Comparison of ENCODE assay signal across 8 cellular contexts in genomic region chr2:218400167-218400929, GRCh38. TPM values are rescaled to one million over a fixed set of nuclear protein-coding genes. Genes with fewer than 3 reads are reported as not detected.
DNase-seq lines count a peak whose midpoint lies in the region; ATAC-seq and TF ChIP-seq lines count a peak whose summit lies in the region.

No MANE protein-coding gene starts in this region.

- intact Hi-C loops in CD4-positive, alpha-beta T cell (cut with DNase I, micrococcal nuclease) = loop anchor here in 1 of 2 experiments (2.0 to 10.0 kb wide), 2 partner anchors 248 to 774 kb away; partner anchors contain the start of genes CNPPD1, RETREG2 and SLC23A3
- intact Hi-C loops in IMR-90 (cut with micrococcal nuclease) = no loop called here

- H3K27ac ChIP-seq in CD4-positive, alpha-beta T cell (ENCODE audit: low read depth, low read length) = peak overlapping the region; percentile 93
- H3K27ac ChIP-seq in IMR-90 (ENCODE audit: insufficient read depth, low read length) (peak overlapping the region; percentile 75), neural progenitor cell (peak overlapping the region; percentile 61)

- dilution Hi-C loops in IMR-90 (cut with HindIII; ENCODE audit: low sequenced_read_pairs, unreplicated experiment) = no loop called here

- peak overlapping the region; percentile 73 for H3K9ac ChIP-seq in IMR-90 (ENCODE audit: low read depth, low read length)
- peak overlapping the region; percentile 75 for H3K9ac ChIP-seq in neural progenitor cell

- H2BK15ac ChIP-seq in IMR-90 (ENCODE audit: low read depth, low read length) = no peak overlapping the region

- H3K79me1 ChIP-seq in IMR-90 (ENCODE audit: low read depth in 1 of 2, low read length in 2 of 2) = peaks cover 6 to 38% of the 10 kb centered on the region in 2 experiments; a peak in 3 of 4 replicates

- peak overlapping the region; percentile 84 for H2BK5ac ChIP-seq in IMR-90 (ENCODE audit: low read depth, low read length, poor library complexity, severe bottlenecking)

- H2AFZ ChIP-seq in IMR-90 (replicated peaks; ENCODE audit: low read length, poor library complexity) = peak overlapping the region; percentile 88
- no peak overlapping the region for H2AFZ ChIP-seq in neural progenitor cell (replicated peaks)

- peaks cover 59% of the 10 kb centered on the region for H3K4me1 Mint-ChIP-seq in CD4-positive, alpha-beta T cell (ENCODE audit: low read depth)
- H3K4me1 Mint-ChIP-seq in neural progenitor cell = peaks cover 27% of the 10 kb centered on the region

- no peaks in the 10 kb centered on the region for H3K9me3 Mint-ChIP-seq in CD4-positive, alpha-beta T cell
- no peaks in the 10 kb centered on the region for H3K9me3 Mint-ChIP-seq in neural progenitor cell

- H2AK5ac ChIP-seq in IMR-90 (ENCODE audit: low read depth, low read length) = peak overlapping the region; percentile 92

- H3K4ac ChIP-seq in IMR-90 (ENCODE audit: low read depth, low read length) = peak overlapping the region; percentile 90

- no TSS peak for BruUV-seq in IMR-90 (replicated peaks; lab: Mats Ljungman, UMichigan)

- no peaks in the 10 kb centered on the region for H3K9me3 ChIP-seq in CD4-positive, alpha-beta T cell (ENCODE audit: control insufficient read depth, low read length)
- H3K9me3 ChIP-seq in IMR-90 (ENCODE audit: control insufficient read depth, insufficient read depth, low read length) (no peaks in the 10 kb centered on the region), neural progenitor cell (ENCODE audit: low read depth) (no peaks in the 10 kb centered on the region)

- peak overlapping the region; percentile 87 for H4K91ac ChIP-seq in IMR-90 (ENCODE audit: insufficient read depth, low read depth, low read length)

- CTCF ChIA-PET in CD4-positive, alpha-beta T cell (lab: Charles Lee) = interaction anchor here (1.1 kb wide), 1 partner anchor 130 kb away, joined by 4 read pairs; the partner anchor contains the start of genes AAMP and PNKD
- CTCF ChIA-PET in IMR-90 (lab: Yijun Ruan, JAX) = no interaction called here

- H3F3A ChIP-seq in neural progenitor cell (ENCODE audit: low read depth) = peaks cover 53% of the 10 kb centered on the region

- H4K8ac ChIP-seq in IMR-90 (ENCODE audit: low read depth in 2 of 2, low read length in 2 of 2) = peak overlapping the region; percentile 47 to 76; a peak in 2 of 4 replicates

- no peak for TF ChIP-seq POLR2A in IMR-90 (IDR thresholded peaks at IDR 0.05; ENCODE audit: low read depth, low read length)

- H3K27me3 Mint-ChIP-seq in CD4-positive, alpha-beta T cell = no peaks in the 10 kb centered on the region
- H3K27me3 Mint-ChIP-seq in neural progenitor cell (ENCODE audit: insufficient read depth, low read depth) = peaks cover 25% of the 10 kb centered on the region

- H4K20me1 ChIP-seq in IMR-90 (ENCODE audit: insufficient read depth, low read length) (peaks cover 13% of the 10 kb centered on the region; the same call in 1 of the 2 replicates), neural progenitor cell (ENCODE audit: low read depth) (peaks cover 14% of the 10 kb centered on the region)

- POLR2A ChIA-PET in CD4-positive, alpha-beta T cell (lab: Charles Lee) = interaction anchor here (0.8 to 3.8 kb wide), 10 partner anchors 8 to 259 kb away, joined by 4 to 20 read pairs (median 6); partner anchors contain the start of genes AAMP, BCS1L, CATIP and PNKD
- POLR2A ChIA-PET in IMR-90 (lab: Charles Lee; ENCODE audit: unreplicated experiment) = interaction anchor here (0.6 kb wide), 1 partner anchor 77 kb away, joined by 3 read pairs; no protein-coding TSS in a partner anchor

- peak overlapping the region; percentile 92 for H3K56ac ChIP-seq in IMR-90 (ENCODE audit: extremely low read depth, insufficient read depth, low read length)

- 0% methylated on average over 15 of the region's 63 CpGs; no CpG with 5 or more reads in 1 of the 2 experiments for WGBS in IMR-90 (ENCODE audit: extremely low coverage in 2 of 2, insufficient read length in 1 of 2), 2 experiments

- H3K4me3 ChIP-seq in IMR-90 (ENCODE audit: insufficient read depth, low read depth, low read length) = peak overlapping the region; percentile 96
- peak overlapping the region; percentile 75 for H3K4me3 ChIP-seq in fibroblast of villous mesenchyme (ENCODE audit: low read depth, low read length)
- H3K4me3 ChIP-seq in neural progenitor cell = peak overlapping the region; percentile 72

- H3K4me2 ChIP-seq in IMR-90 (ENCODE audit: low read depth, low read length) (peak overlapping the region; percentile 91), neural progenitor cell (peak overlapping the region; percentile 78)

- H2BK20ac ChIP-seq in IMR-90 (ENCODE audit: low read depth, low read length) = no peak overlapping the region

- H3K4me1 ChIP-seq in IMR-90 (ENCODE audit: control insufficient read depth, insufficient read depth, low read length) (peaks cover 27% of the 10 kb centered on the region), neural progenitor cell (peaks cover 27% of the 10 kb centered on the region)

- TF ChIP-seq CTCF in CD4-positive, alpha-beta T cell (IDR thresholded peaks at IDR 0.05) = no peak
- TF ChIP-seq CTCF in IMR-90 (conservative IDR thresholded peaks at IDR 0.05; ENCODE audit: low read depth, low read length) = no peak
- TF ChIP-seq CTCF in fibroblast of villous mesenchyme (IDR thresholded peaks at IDR 0.05; ENCODE audit: insufficient read depth, low read depth, low read length) = no peak
- TF ChIP-seq CTCF in neural progenitor cell (IDR thresholded peaks at IDR 0.05) = no peak

- no peak for ATAC-seq in CD4-positive, alpha-beta T cell (ENCODE audit: poor library complexity)
- ATAC-seq in IMR-90 (ENCODE audit: low read depth) (0 out of 2 replicates have a peak, but pooled peaks have one; percentile 2), HG03159 (IDR thresholded peaks at IDR 0.05; ENCODE audit: unreplicated experiment) (no peak), GM18909 (IDR thresholded peaks at IDR 0.05; ENCODE audit: poor library complexity, unreplicated experiment) (no peak), GM21360 (IDR thresholded peaks at IDR 0.05; ENCODE audit: unreplicated experiment) (no peak)

- peak overlapping the region; percentile 91 for H3K14ac ChIP-seq in IMR-90 (replicated peaks; ENCODE audit: low read depth, low read length)

- H3K23ac ChIP-seq in IMR-90 (ENCODE audit: low read depth, low read length) = peak overlapping the region; percentile 69; the same call in 1 of the 2 replicates

- H3K18ac ChIP-seq in IMR-90 (ENCODE audit: low read depth, low read length) = peak overlapping the region; percentile 53; the same call in 1 of the 2 replicates

- no peaks in the 10 kb centered on the region for H3K9me1 ChIP-seq in IMR-90 (ENCODE audit: insufficient read depth, low read length)

- H4K5ac ChIP-seq in IMR-90 (ENCODE audit: low read depth, low read length) = peak overlapping the region; percentile 62; the same call in 1 of the 2 replicates

- DNase-seq in CD4-positive, alpha-beta T cell = peak in 4 of 10 experiments; percentile 29 to 56 (median 40)
- no peak for DNase-seq in IMR-90
- DNase-seq in activated T-cell treated with anti-CD3 and anti-CD28 coated beads, Interleukin-2, amount 50 U/mL, for 48 hours = peak; percentile 70
- peak; percentile 27 for DNase-seq in fibroblast of villous mesenchyme (ENCODE audit: low read depth)
- DNase-seq in neural progenitor cell (ENCODE audit: low spot score) = peak; percentile 44

- H3K4me3 Mint-ChIP-seq in CD4-positive, alpha-beta T cell = peak overlapping the region; percentile 96
- peak overlapping the region; percentile 96 for H3K4me3 Mint-ChIP-seq in neural progenitor cell

- peaks cover 23% of the 10 kb centered on the region for H3K79me2 ChIP-seq in neural progenitor cell (ENCODE audit: low read depth)

- H3K36me3 ChIP-seq in IMR-90 (ENCODE audit: control insufficient read depth, insufficient read depth, low read length) (peaks cover 26% of the 10 kb centered on the region), neural progenitor cell (no peaks in the 10 kb centered on the region)

- peaks cover 65% of the 10 kb centered on the region for H3K36me3 Mint-ChIP-seq in CD4-positive, alpha-beta T cell (ENCODE audit: low read depth)
- peaks cover 10% of the 10 kb centered on the region for H3K36me3 Mint-ChIP-seq in neural progenitor cell

- H2AK9ac ChIP-seq in IMR-90 (replicated peaks; ENCODE audit: low read depth, low read length, poor library complexity) = peak overlapping the region; percentile 99

- TF ChIP-seq RAD21 in IMR-90 (IDR thresholded peaks at IDR 0.05; ENCODE audit: low read length) = no peak

- H2BK120ac ChIP-seq in IMR-90 (ENCODE audit: low read depth, low read length) = peak overlapping the region; percentile 71

- H3K27me3 ChIP-seq in CD4-positive, alpha-beta T cell (ENCODE audit: control insufficient read depth, insufficient read depth, low read length) = no peaks in the 10 kb centered on the region
- H3K27me3 ChIP-seq in IMR-90 (ENCODE audit: control insufficient read depth, insufficient read depth, low read length) (no peaks in the 10 kb centered on the region), neural progenitor cell (peaks cover 37% of the 10 kb centered on the region)

- peak overlapping the region; percentile 99 for H3K27ac Mint-ChIP-seq in CD4-positive, alpha-beta T cell
- no peak overlapping the region for H3K27ac Mint-ChIP-seq in neural progenitor cell

- in situ Hi-C loops in IMR-90 (cut with MboI; ENCODE audit: low sequenced_read_pairs) = loop anchor here (10.0 kb wide), 1 partner anchor 254 kb away; the partner anchor contains the start of genes BCS1L and ZNF142

RNA-seq across cellular contexts. Expression of gene CTDSP1, which starts 0.7 kb away (rescaled TPM):
- total RNA-seq in CD4-positive, alpha-beta T cell = 10 to 100 TPM; 70.5 to 76.8 TPM
- total RNA-seq in IMR-90 (2012; rRNA removed) (17.5 and 19.7 TPM in 2 replicates), fibroblast of villous mesenchyme (63.5 and 66.9 TPM in 2 replicates), neural progenitor cell (ENCODE audit: low replicate concordance) (31.3 and 70.5 TPM in 2 replicates)
- polyA plus RNA-seq in IMR-90 (2012; rRNA removed) = 64.3 and 68.2 TPM in 2 replicates
- 61.8 and 79.5 TPM in 2 replicates for polyA plus RNA-seq in IMR-90 (2012; cell fraction: cytosol; rRNA removed)
- polyA plus RNA-seq in IMR-90 (2012; cell fraction: nucleus; rRNA removed; ENCODE audit: low replicate concordance) = 64.2 and 103 TPM in 2 replicates

RNA-seq across cellular contexts. Expression of gene SLC11A1, which starts 18.3 kb away (rescaled TPM):
- 1 to 10 TPM; 4.9 to 6.3 TPM for total RNA-seq in CD4-positive, alpha-beta T cell
- total RNA-seq in IMR-90 (2012; rRNA removed) = under 0.01 TPM in 2 replicates
- polyA plus RNA-seq in IMR-90 (2012; rRNA removed) = 0.03 and 0.07 TPM in 2 replicates
- polyA plus RNA-seq in IMR-90 (2012; cell fraction: cytosol; rRNA removed) = 0.02 and 0.03 TPM in 2 replicates
- polyA plus RNA-seq in IMR-90 (2012; cell fraction: nucleus; rRNA removed; ENCODE audit: low replicate concordance) = 0.06 and 0.07 TPM in 2 replicates
- total RNA-seq in fibroblast of villous mesenchyme = under 0.01 and 0.43 TPM in 2 replicates
- total RNA-seq in neural progenitor cell (ENCODE audit: low replicate concordance) = 0.03 TPM in 1 of 2 replicates, not detected in the other

RNA-seq across cellular contexts. Expression of gene VIL1, which starts 18.6 kb away (rescaled TPM):
- total RNA-seq in CD4-positive, alpha-beta T cell = under 1 TPM; 0.20 to 0.33 TPM
- total RNA-seq in IMR-90 (2012; rRNA removed) = not detected in 2 replicates
- polyA plus RNA-seq in IMR-90 (2012; rRNA removed) = not detected in 2 replicates
- polyA plus RNA-seq in IMR-90 (2012; cell fraction: cytosol; rRNA removed) = not detected in 2 replicates
- not detected in 2 replicates for polyA plus RNA-seq in IMR-90 (2012; cell fraction: nucleus; rRNA removed; ENCODE audit: low replicate concordance)
- total RNA-seq in fibroblast of villous mesenchyme = under 0.01 TPM in 1 of 2 replicates, not detected in the other
- 0.22 TPM in 1 of 2 replicates, not detected in the other for total RNA-seq in neural progenitor cell (ENCODE audit: low replicate concordance)

RNA-seq across cellular contexts. Expression of gene CATIP, which starts 43.7 kb away (rescaled TPM):
- total RNA-seq in CD4-positive, alpha-beta T cell = not detected
- total RNA-seq in IMR-90 (2012; rRNA removed) = not detected in 2 replicates
- not detected in 2 replicates for polyA plus RNA-seq in IMR-90 (2012; rRNA removed)
- not detected in 2 replicates for polyA plus RNA-seq in IMR-90 (2012; cell fraction: cytosol; rRNA removed)
- polyA plus RNA-seq in IMR-90 (2012; cell fraction: nucleus; rRNA removed; ENCODE audit: low replicate concordance) = not detected in 2 replicates
- 0.43 TPM in 1 of 2 replicates, not detected in the other for total RNA-seq in fibroblast of villous mesenchyme
- total RNA-seq in neural progenitor cell (ENCODE audit: low replicate concordance) = 3.1 and 6.2 TPM in 2 replicates
